ENCODE assay signal across 8 cellular contexts in the genomic region with DNA sequence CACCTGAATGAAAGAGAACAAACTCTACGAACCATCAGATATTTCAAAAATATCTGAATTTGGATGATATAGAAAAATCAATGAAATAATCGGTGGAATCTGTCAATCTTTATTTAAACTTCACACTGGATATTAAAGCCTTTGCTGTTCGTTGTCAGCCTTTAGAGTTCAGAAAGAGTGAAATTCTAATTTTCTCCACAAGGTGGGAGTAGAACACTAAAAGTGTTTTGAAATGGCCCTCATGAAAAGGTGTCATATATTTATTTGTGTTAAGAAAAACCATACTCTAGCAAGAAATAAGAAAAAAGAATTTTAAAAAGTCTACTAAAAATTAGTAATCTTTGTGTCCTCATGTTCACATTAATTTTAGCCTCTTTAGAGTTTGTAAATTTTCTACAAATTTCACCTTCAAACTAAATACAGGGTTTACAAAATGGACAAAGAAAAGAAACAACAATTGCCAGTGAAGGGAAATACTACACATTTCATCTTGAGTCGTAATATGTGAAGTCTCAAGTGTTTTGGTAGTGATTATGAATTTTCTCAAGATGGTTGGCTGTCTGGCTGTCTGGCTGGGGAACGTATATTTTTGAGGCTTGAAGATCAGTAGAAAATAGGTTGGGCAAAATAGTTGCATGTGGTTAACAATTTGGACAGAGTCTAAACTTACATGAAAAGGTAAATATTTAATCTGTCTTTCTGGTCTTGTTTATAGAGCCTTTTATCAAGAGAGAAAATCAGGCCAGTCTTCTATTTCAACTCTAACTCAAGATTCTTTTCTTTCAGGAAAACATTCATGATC. TPM values are rescaled to one million over a fixed set of nuclear protein-coding genes. Genes with fewer than 3 reads are reported as not detected.
DNase-seq lines count a peak whose midpoint lies in the region; ATAC-seq, FAIRE-seq and TF ChIP-seq lines count a peak whose summit lies in the region.

No MANE protein-coding gene starts in this region.

- CTCF ChIA-PET in activated CD4-positive, alpha-beta T cell treated with anti-CD3 and anti-CD28 coated beads, Interleukin-2, amount 10 ng/mL, durations not matched to agents 7 days and 5 days (lab: Charles Lee) = no interaction called here

- peak; percentile 72 for ATAC-seq in GM21529 (IDR thresholded peaks at IDR 0.05; ENCODE audit: unreplicated experiment)

- no peaks in the 10 kb centered on the region for H3K4me1 Mint-ChIP-seq in activated CD4-positive, alpha-beta T cell treated with anti-CD3 and anti-CD28 coated beads, Interleukin-2, amount 10 ng/mL, durations not matched to agents 7 days and 5 days

- H3K27me3 ChIP-seq in prostate gland (replicated peaks; ENCODE audit: insufficient read depth) = no peaks in the 10 kb centered on the region

- H3K27me3 Mint-ChIP-seq in activated CD4-positive, alpha-beta T cell treated with anti-CD3 and anti-CD28 coated beads, Interleukin-2, amount 10 ng/mL, durations not matched to agents 7 days and 5 days = peaks cover 2% of the 10 kb centered on the region

- peak overlapping the region; percentile 48 to 52 for H3K27ac ChIP-seq in prostate gland

- H3K9me3 Mint-ChIP-seq in activated CD4-positive, alpha-beta T cell treated with anti-CD3 and anti-CD28 coated beads, Interleukin-2, amount 10 ng/mL, durations not matched to agents 7 days and 5 days = no peaks in the 10 kb centered on the region

- H3K4me3 ChIP-seq in fibroblast of mammary gland (ENCODE audit: control insufficient read depth, low read depth, low read length) (no peak overlapping the region), prostate gland (no peak overlapping the region)

- H3K4me3 Mint-ChIP-seq in activated CD4-positive, alpha-beta T cell treated with anti-CD3 and anti-CD28 coated beads, Interleukin-2, amount 10 ng/mL, durations not matched to agents 7 days and 5 days = no peak overlapping the region

- peak; percentile 50 for DNase-seq in GM03348 (ENCODE audit: low spot score)
- DNase-seq in LHCN-M2 (ENCODE audit: low read depth) = peak; percentile 45
- DNase-seq in RPMI7951 (ENCODE audit: low read depth) = peak; percentile 32
- DNase-seq in fibroblast of mammary gland (ENCODE audit: low read depth) = peak; percentile 49
- DNase-seq in prostate gland (ENCODE audit: low spot score) = no peak
- no peak for DNase-seq in H54 (ENCODE audit: insufficient read length, low spot score)
- no peak for DNase-seq in activated CD4-positive, alpha-beta T cell treated with anti-CD3 and anti-CD28 coated beads, Interleukin-2, amount 10 ng/mL, durations not matched to agents 7 days and 5 days

- POLR2A ChIA-PET in activated CD4-positive, alpha-beta T cell treated with anti-CD3 and anti-CD28 coated beads, Interleukin-2, amount 10 ng/mL, durations not matched to agents 7 days and 5 days (lab: Charles Lee) = no interaction called here

- intact Hi-C loops in prostate gland (cut with DNase I) = no loop called here

- TF ChIP-seq POLR2A in prostate gland (IDR thresholded peaks at IDR 0.05) = no peak
- no peak for TF ChIP-seq POLR2A in H54 (IDR thresholded peaks at IDR 0.05; ENCODE audit: low read depth, low read length)

- H3K27ac Mint-ChIP-seq in activated CD4-positive, alpha-beta T cell treated with anti-CD3 and anti-CD28 coated beads, Interleukin-2, amount 10 ng/mL, durations not matched to agents 7 days and 5 days = no peak overlapping the region

- TF ChIP-seq CTCF in fibroblast of mammary gland (conservative IDR thresholded peaks at IDR 0.05; ENCODE audit: control insufficient read depth, insufficient read depth, low read depth, low read length) (peak; percentile 60), prostate gland (IDR thresholded peaks at IDR 0.05) (peak; percentile 39 to 85 (median 80))

- WGBS in prostate gland = 8% methylated on average over 5 of the region's 5 CpGs

- H3K9me3 ChIP-seq in prostate gland = no peaks in the 10 kb centered on the region

- FAIRE-seq in H54 (lab: Jason Lieb, UNC) = no peak

- peaks cover 5% of the 10 kb centered on the region for H3K4me1 ChIP-seq in prostate gland (replicated peaks)

- no peaks in the 10 kb centered on the region for H3K36me3 ChIP-seq in prostate gland

- H3K36me3 Mint-ChIP-seq in activated CD4-positive, alpha-beta T cell treated with anti-CD3 and anti-CD28 coated beads, Interleukin-2, amount 10 ng/mL, durations not matched to agents 7 days and 5 days (ENCODE audit: low read depth) = no peaks in the 10 kb centered on the region

RNA-seq across cellular contexts. Expression of a gene that starts 43.7 kb away (rescaled TPM):
- total RNA-seq in LHCN-M2 (2014; rRNA removed) (29.6 and 41.9 TPM in 2 replicates), prostate gland (10 to 100 TPM; 27.2 to 64.0 TPM)
- 15.5 TPM for polyA plus RNA-seq in LHCN-M2 (2012)
- 25.1 and 32.2 TPM in 2 replicates for total RNA-seq in RPMI7951 (2014; rRNA removed; shearing (Covaris generic))
- 10 to 100 TPM; 10.1 to 13.3 TPM for total RNA-seq in activated CD4-positive, alpha-beta T cell treated with anti-CD3 and anti-CD28 coated beads, Interleukin-2, amount 10 ng/mL, durations not matched to agents 7 days and 5 days

RNA-seq across cellular contexts. Expression of a gene that starts 43.8 kb away (rescaled TPM):
- total RNA-seq in LHCN-M2 (2014; rRNA removed) = 26.3 and 43.6 TPM in 2 replicates
- 6.5 TPM for polyA plus RNA-seq in LHCN-M2 (2012)
- 44.9 and 45.8 TPM in 2 replicates for total RNA-seq in RPMI7951 (2014; rRNA removed; shearing (Covaris generic))
- 10 to 100 TPM; 21.3 to 23.4 TPM for total RNA-seq in prostate gland
- total RNA-seq in activated CD4-positive, alpha-beta T cell treated with anti-CD3 and anti-CD28 coated beads, Interleukin-2, amount 10 ng/mL, durations not matched to agents 7 days and 5 days = 10 to 100 TPM; 26.5 to 36.1 TPM

Comparison
In these comparisons a context has a peak if more than half of its experiments do, and no peak if none do; other contexts are left out.
1. DNase-seq: peak in GM03348 (single experiment), LHCN-M2 (single experiment), RPMI7951 (single experiment) and fibroblast of mammary gland (single experiment); none in prostate gland (single experiment), H54 (single experiment) and activated CD4-positive, alpha-beta T cell treated with anti-CD3 and anti-CD28 coated beads, Interleukin-2, amount 10 ng/mL, durations not matched to agents 7 days and 5 days (single experiment).